In the genomic region with DNA sequence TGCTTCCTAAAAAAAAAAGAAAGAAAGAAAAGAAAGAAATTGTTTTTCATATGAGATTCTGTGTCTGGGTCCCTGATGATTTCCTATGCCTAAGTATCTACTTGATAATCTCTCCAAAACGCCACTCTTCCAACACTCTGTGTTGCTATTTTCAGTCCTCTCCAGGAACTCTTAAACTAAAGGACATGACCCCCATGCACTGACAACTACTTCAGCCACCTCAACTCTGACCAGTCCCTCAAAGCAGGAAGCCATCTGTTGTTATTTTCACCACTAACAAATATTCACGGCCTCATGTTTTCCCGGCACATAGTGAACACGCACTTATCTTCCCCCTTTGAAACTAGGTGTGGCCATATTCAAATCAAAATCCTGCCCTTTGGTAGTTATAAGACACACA, we compare ENCODE assay signal across 21 cellular contexts.
DNase-seq lines count a peak whose midpoint lies in the region; TF ChIP-seq lines count a peak whose summit lies in the region.
"Had no signal": no experiment of that assay in that cellular context is flagged by ENCODE, and none has a peak within 500 bp of the region (broad histone marks: within the 10 kb centered on the region; RNA-seq: fewer than 3 reads in every experiment).

No MANE protein-coding gene starts in this region.

- H3K27ac ChIP-seq in VCaP (0 out of 2 replicates have a peak overlapping the region, but pooled peaks have one; percentile 6), left ventricle myocardium inferior (replicated peaks) (peak overlapping the region; percentile 44), mesodermal cell (ENCODE audit: low read depth, low read length, severe bottlenecking) (peak overlapping the region; percentile 26), SK-N-SH (ENCODE audit: low read depth in 2 of 2, low read length in 1 of 2) (no peak overlapping the region)
- H3K27ac ChIP-seq: C4-2B, GM23248, SJCRH30 had no signal

- H3K79me2 ChIP-seq in SK-N-SH (ENCODE audit: insufficient read depth), result no peaks in the 10 kb centered on the region

- in situ Hi-C loops in G401 (cut with HindIII; ENCODE audit: low sequenced_read_pairs), result no loop called here

- intact Hi-C loops in left ventricle myocardium inferior (cut with micrococcal nuclease), result no loop called here

- TF ChIP-seq RAD21 in SK-N-SH (IDR thresholded peaks at IDR 0.05; ENCODE audit: low read length), result no peak

- H3K4me3 ChIP-seq in left ventricle myocardium inferior, result no peak overlapping the region
- H3K4me3 ChIP-seq in mesodermal cell (ENCODE audit: extremely low read depth, insufficient read depth, low read length, poor library complexity, severe bottlenecking), result no peak overlapping the region
- H3K4me3 ChIP-seq in SK-N-SH (ENCODE audit: low read depth in 2 of 2, low read length in 1 of 2), result no peak overlapping the region
- H3K4me3 ChIP-seq: GM23248, MG63, SJCRH30 had no signal

- DNase-seq in G401 (ENCODE audit: low spot score) (peak; percentile 12), left ventricle myocardium inferior (no peak), medulla oblongata (ENCODE audit: extremely low spot score) (no peak), SK-N-SH (no peak)
- no peak for DNase-seq in stimulated activated CD4-positive, alpha-beta T cell treated with anti-CD3 and anti-CD28 coated beads, Interleukin-4, amount 100 ng/mL, for 24 hours
- DNase-seq: Calu3; CD8-positive, alpha-beta memory T cell; DMS79; GM23248; H9; HFFc6; Kasumi-1; MG63; NCI-H1417; NCI-H187; NCI-H446; NCI-H526; SJCRH30 had no signal

- H3K9ac ChIP-seq in SK-N-SH, result no peak overlapping the region
- H3K9ac ChIP-seq: GM23248 had no signal

- H3K27me3 ChIP-seq in left ventricle myocardium inferior (ENCODE audit: low read depth) (no peaks in the 10 kb centered on the region), SK-N-SH (ENCODE audit: insufficient read depth) (no peaks in the 10 kb centered on the region)
- H3K27me3 ChIP-seq: SJCRH30 had no signal

- TF ChIP-seq CTCF in VCaP (conservative IDR thresholded peaks at IDR 0.05), result no peak
- no peak for TF ChIP-seq CTCF in left ventricle myocardium inferior (IDR thresholded peaks at IDR 0.05; ENCODE audit: borderline replicate concordance)
- TF ChIP-seq CTCF in SK-N-SH (IDR thresholded peaks at IDR 0.05), result no peak

- CTCF ChIA-PET in SK-N-SH (lab: Yijun Ruan, JAX), result no interaction called here

- H3K9me2 ChIP-seq in SK-N-SH, result no peaks in the 10 kb centered on the region

- POLR2A ChIA-PET in SK-N-SH (lab: Yijun Ruan, JAX), result no interaction called here

- TF ChIP-seq EP300 in SK-N-SH (IDR thresholded peaks at IDR 0.05; ENCODE audit: borderline replicate concordance in 1 of 2, low read depth in 1 of 2, low read length in 1 of 2), result no peak

- no peak overlapping the region for H2AFZ ChIP-seq in SK-N-SH (ENCODE audit: low read depth)
- H2AFZ ChIP-seq: GM23248 had no signal

- no peaks in the 10 kb centered on the region for H3K36me3 ChIP-seq in left ventricle myocardium inferior
- no peaks in the 10 kb centered on the region for H3K36me3 ChIP-seq in mesodermal cell (ENCODE audit: control insufficient read depth, insufficient read depth, low read length)
- H3K36me3 ChIP-seq in SK-N-SH (replicated peaks in 1 of 2; ENCODE audit: control insufficient read depth in 1 of 2, insufficient read depth in 2 of 2, low read length in 1 of 2), result no peaks in the 10 kb centered on the region
- H3K36me3 ChIP-seq: MG63, SJCRH30 had no signal

- peaks cover 5% of the 10 kb centered on the region for H3K4me1 ChIP-seq in left ventricle myocardium inferior
- H3K4me1 ChIP-seq in mesodermal cell (ENCODE audit: control insufficient read depth, insufficient read depth, low read length, poor library complexity, severe bottlenecking), result peaks cover 6% of the 10 kb centered on the region
- no peaks in the 10 kb centered on the region for H3K4me1 ChIP-seq in SK-N-SH (ENCODE audit: control insufficient read depth in 1 of 2, insufficient read depth in 2 of 2, low read depth in 1 of 2, low read length in 1 of 2)
- H3K4me1 ChIP-seq: SJCRH30 had no signal

- H3K9me3 ChIP-seq in left ventricle myocardium inferior (replicated peaks) (peaks cover 3% of the 10 kb centered on the region), mesodermal cell (ENCODE audit: control insufficient read depth, low read length) (no peaks in the 10 kb centered on the region), SK-N-SH (no peaks in the 10 kb centered on the region)
- H3K9me3 ChIP-seq: MG63 had no signal

- 88% methylated on average over 4 of the region's 4 CpGs; no CpG with 5 or more reads in 1 of the 2 experiments for whole genome bisulfite sequencing in mesodermal cell (ENCODE audit: insufficient coverage in 2 of 2), 2 experiments
- 49% methylated on average over 4 of the region's 4 CpGs for WGBS in SK-N-SH (ENCODE audit: low lambda C conversion rate)

- no peak overlapping the region for H3K4me2 ChIP-seq in SK-N-SH

- H4K20me1 ChIP-seq in SK-N-SH (ENCODE audit: insufficient read depth), result no peaks in the 10 kb centered on the region

- no peaks in the 10 kb centered on the region for H3F3A ChIP-seq in SK-N-SH (replicated peaks; ENCODE audit: insufficient read depth)

TF ChIP-seq in SK-N-SH, 30 proteins besides CTCF, POLR2A, EP300 and RAD21:
- TF ChIP-seq NFIC (IDR thresholded peaks at IDR 0.05; ENCODE audit: borderline replicate concordance) (no peak), SMC3 (IDR thresholded peaks at IDR 0.05; ENCODE audit: low read depth, low read length) (no peak)

Comparison
In these comparisons a context has a peak if more than half of its experiments do, and no peak if none do; other contexts are left out.
1. H3K27ac ChIP-seq: peak in VCaP (single experiment), left ventricle myocardium inferior (single experiment) and mesodermal cell (single experiment); none in SK-N-SH (0 of 2).